In genomic region chr1:229693124-229693523, GRCh38 we compare ENCODE assay signal across 13 cellular contexts.
DNase-seq lines count a peak whose midpoint lies in the region; ATAC-seq and TF ChIP-seq lines count a peak whose summit lies in the region.
"Had no signal": no experiment of that assay in that cellular context is flagged by ENCODE, and none has a peak within 500 bp of the region (broad histone marks: within the 10 kb centered on the region; RNA-seq: fewer than 3 reads in every experiment).

No MANE protein-coding gene starts in this region.

- H3K4me1 Mint-ChIP-seq in glutamatergic neuron (ENCODE audit: low read depth, unreplicated experiment), result peaks cover 37% of the 10 kb centered on the region

- intact Hi-C loops in lower leg skin (cut with DNase I; ENCODE audit: low total_unique reads), result no loop called here

- peak overlapping the region; percentile 41 for H3K4me3 ChIP-seq in Jurkat, Clone E6-1 (ENCODE audit: low read length)
- no peak overlapping the region for H3K4me3 ChIP-seq in lower leg skin (ENCODE audit: low read depth, poor library complexity, severe bottlenecking)

- no peaks in the 10 kb centered on the region for H3K36me3 Mint-ChIP-seq in glutamatergic neuron (ENCODE audit: unreplicated experiment)

- 77 to 82% methylated on average over 5 of the region's 5 CpGs for WGBS in lower leg skin, 2 donors

- H3K27me3 Mint-ChIP-seq in glutamatergic neuron (ENCODE audit: unreplicated experiment), result peaks cover 17% of the 10 kb centered on the region

- DNase-seq in GM10266 (ENCODE audit: extremely low spot score), result peak; percentile 17
- peak; percentile 95 for DNase-seq in Jurkat, Clone E6-1 (ENCODE audit: low read depth, low spot score)
- peak; percentile 31 for DNase-seq in glutamatergic neuron
- no peak for DNase-seq in lower leg skin (ENCODE audit: low spot score in 2 of 2)
- DNase-seq in dedifferentiated amniotic fluid mesenchymal stem cell (ENCODE audit: extremely low spot score), result no peak
- DNase-seq in dermis blood vessel endothelial cell, result no peak
- DNase-seq: activated CD8-positive, alpha-beta memory T cell treated with anti-CD3 and anti-CD28 coated beads, Interleukin-2, amount 10 ng/mL, durations not matched to agents 7 days and 5 days; erythroblast; Kasumi-1; stimulated activated naive CD8-positive, alpha-beta T cell treated with anti-CD3 and anti-CD28 coated beads, Interleukin-15, amount 100 ng/mL, for 72 hours had no signal

- no peak for TF ChIP-seq POLR2A in lower leg skin (IDR thresholded peaks at IDR 0.05)

- peak overlapping the region; percentile 92 for H3K27ac Mint-ChIP-seq in glutamatergic neuron (ENCODE audit: unreplicated experiment)
- H3K27ac Mint-ChIP-seq: activated CD8-positive, alpha-beta memory T cell treated with anti-CD3 and anti-CD28 coated beads, Interleukin-2, amount 10 ng/mL, durations not matched to agents 7 days and 5 days; stimulated activated naive CD8-positive, alpha-beta T cell treated with anti-CD3 and anti-CD28 coated beads, Interleukin-15, amount 100 ng/mL, for 72 hours had no signal

- peaks cover 25% of the 10 kb centered on the region for H3K9me3 Mint-ChIP-seq in glutamatergic neuron (ENCODE audit: unreplicated experiment)
- H3K9me3 Mint-ChIP-seq: neural crest cell; stimulated activated naive CD8-positive, alpha-beta T cell treated with anti-CD3 and anti-CD28 coated beads, Interleukin-15, amount 100 ng/mL, for 72 hours had no signal

- TF ChIP-seq CTCF in GM10266 (IDR thresholded peaks at IDR 0.05; ENCODE audit: control insufficient read depth, insufficient read depth, low read depth, missing control alignments), result no peak
- TF ChIP-seq CTCF in glutamatergic neuron (IDR thresholded peaks at IDR 0.05; ENCODE audit: partially characterized antibody, unreplicated experiment), result no peak
- no peak for TF ChIP-seq CTCF in lower leg skin (IDR thresholded peaks at IDR 0.05)

- peak; percentile 41 for ATAC-seq in GM21447 (IDR thresholded peaks at IDR 0.05; ENCODE audit: unreplicated experiment)
- ATAC-seq in GM21381 (IDR thresholded peaks at IDR 0.05; ENCODE audit: unreplicated experiment), result no peak

- peak overlapping the region; percentile 63 for H3K4me3 Mint-ChIP-seq in glutamatergic neuron (ENCODE audit: unreplicated experiment)
- H3K4me3 Mint-ChIP-seq: activated CD8-positive, alpha-beta memory T cell treated with anti-CD3 and anti-CD28 coated beads, Interleukin-2, amount 10 ng/mL, durations not matched to agents 7 days and 5 days; neural crest cell; stimulated activated naive CD8-positive, alpha-beta T cell treated with anti-CD3 and anti-CD28 coated beads, Interleukin-15, amount 100 ng/mL, for 72 hours had no signal

Comparison
In these comparisons a context has a peak if more than half of its experiments do, and no peak if none do; other contexts are left out.
1. DNase-seq: peak in GM10266 (single experiment), Jurkat, Clone E6-1 (single experiment) and glutamatergic neuron (single experiment); none in lower leg skin (0 of 2), dedifferentiated amniotic fluid mesenchymal stem cell (single experiment) and dermis blood vessel endothelial cell (single experiment).